Comparison of ENCODE assay signal across 7 cellular contexts in the genomic region with DNA sequence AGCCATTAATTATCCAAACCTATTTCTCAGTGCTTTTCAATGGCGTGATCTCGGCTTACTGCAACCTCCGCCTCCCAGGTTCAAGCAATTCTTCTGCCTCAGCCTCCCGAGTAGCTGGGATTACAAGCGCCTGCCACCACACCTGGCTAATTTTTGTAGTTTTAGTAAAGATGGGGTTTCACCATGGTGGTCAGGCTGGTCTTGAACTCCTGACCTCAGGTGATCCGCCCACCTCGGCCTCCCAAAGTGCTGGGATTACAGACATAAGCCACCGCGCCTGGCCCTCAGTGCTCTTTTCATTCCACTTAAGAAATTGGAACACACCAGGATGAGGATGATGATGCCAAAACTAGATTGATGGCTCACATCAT. TPM values are rescaled to one million over a fixed set of nuclear protein-coding genes. Genes with fewer than 3 reads are reported as not detected.
A peak's percentile ranks its signal among the peaks of the same experiment; 100 is the strongest.
DNase-seq lines count a peak whose midpoint lies in the region; ATAC-seq and TF ChIP-seq lines count a peak whose summit lies in the region.
"Not testable (repeated sequence)": the region's sequence is repeated elsewhere in the genome, so short reads cannot be mapped to it uniquely, and the experiment has no call there.

No MANE protein-coding gene starts in this region.

- H3K9me2 ChIP-seq in GM23248 (ENCODE audit: insufficient read depth), result not testable (repeated sequence)

- H3F3A ChIP-seq in GM23248 (ENCODE audit: insufficient read depth), result not testable (repeated sequence)

- H3K9me3 ChIP-seq in GM23248 (ENCODE audit: low read depth); Peyer's patch; heart right ventricle; muscle layer of duodenum (ENCODE audit: control insufficient read depth in 1 of 2, low read length in 2 of 2); skeletal muscle tissue (ENCODE audit: control insufficient read depth in 3 of 3, low read length in 3 of 3): not testable (repeated sequence)

- H3K9ac ChIP-seq in GM23248 (peak overlapping the region; percentile 89), skeletal muscle tissue (ENCODE audit: low read depth in 1 of 3, low read length in 3 of 3) (peak overlapping the region; percentile 48 to 96 (median 89))

- H3K79me2 ChIP-seq in GM23248 (ENCODE audit: insufficient read depth), result not testable (repeated sequence)

- peak overlapping the region; percentile 63 for H3K4me3 ChIP-seq in GM23248
- H3K4me3 ChIP-seq in Peyer's patch, result peak overlapping the region; percentile 31 to 51 (median 40)
- peak overlapping the region in 9 of 10 donors; percentile 28 to 58 (median 49) for H3K4me3 ChIP-seq in heart right ventricle
- H3K4me3 ChIP-seq in muscle layer of duodenum (ENCODE audit: low read depth in 1 of 2, low read length in 2 of 2), result peak overlapping the region; percentile 34 to 74
- H3K4me3 ChIP-seq in skeletal muscle tissue (ENCODE audit: low read length in 3 of 3), result peak overlapping the region; percentile 23 to 77 (median 71)

- not testable (repeated sequence) for TF ChIP-seq CTCF in Peyer's patch (IDR thresholded peaks at IDR 0.05); heart right ventricle (IDR thresholded peaks at IDR 0.05)

- H3K9me3 Mint-ChIP-seq in activated T-helper 17 cell treated with anti-CD3 and anti-CD28 coated beads, Interleukin-2, amount 50 U/mL, for 72 hours, result not testable (repeated sequence)

- H3K4me1 Mint-ChIP-seq in activated T-helper 17 cell treated with anti-CD3 and anti-CD28 coated beads, Interleukin-2, amount 50 U/mL, for 72 hours, result peaks cover 14% of the 10 kb centered on the region

- H3K4me2 ChIP-seq in GM23248 (ENCODE audit: unreplicated experiment), result peak overlapping the region; percentile 77

- H4K20me1 ChIP-seq in GM23248 (ENCODE audit: insufficient read depth), result not testable (repeated sequence)

- peak overlapping the region; percentile 75 for H3K4me3 Mint-ChIP-seq in activated T-helper 17 cell treated with anti-CD3 and anti-CD28 coated beads, Interleukin-2, amount 50 U/mL, for 72 hours

- TF ChIP-seq POLR2A in Peyer's patch (IDR thresholded peaks at IDR 0.05), result not testable (repeated sequence)

- H3K27me3 Mint-ChIP-seq in activated T-helper 17 cell treated with anti-CD3 and anti-CD28 coated beads, Interleukin-2, amount 50 U/mL, for 72 hours, result not testable (repeated sequence)

- not testable (repeated sequence) for ATAC-seq in activated T-helper 17 cell treated with anti-CD3 and anti-CD28 coated beads, Interleukin-2, amount 50 U/mL, for 72 hours (replicated peaks)
- peak in 1 of 8 donors; percentile 8 for ATAC-seq in heart right ventricle

- not testable (repeated sequence) for H3K27me3 ChIP-seq in GM23248 (replicated peaks; ENCODE audit: insufficient read depth); Peyer's patch; heart right ventricle; muscle layer of duodenum (ENCODE audit: low read depth, low read length); skeletal muscle tissue (ENCODE audit: control insufficient read depth in 3 of 3, insufficient read depth in 3 of 3, low read length in 3 of 3)

- H2AFZ ChIP-seq in GM23248, result peak overlapping the region; percentile 81

- in situ Hi-C loops in GM23248 (cut with MboI), result not testable (repeated sequence)

- H3K36me3 Mint-ChIP-seq in activated T-helper 17 cell treated with anti-CD3 and anti-CD28 coated beads, Interleukin-2, amount 50 U/mL, for 72 hours (ENCODE audit: low read depth), result peaks cover 11% of the 10 kb centered on the region

- 60% methylated on average over 9 of the region's 9 CpGs for WGBS in GM23248 (ENCODE audit: low coverage in 1 of 2, low lambda C conversion rate in 2 of 2, missing lambda C conversion rate in 2 of 2), 2 experiments
- WGBS in heart right ventricle, 2 donors, result 39 to 43% methylated on average over 9 of the region's 9 CpGs

- DNase-seq in GM23248, Peyer's patch, heart right ventricle: not testable (repeated sequence)

- H3K27ac ChIP-seq in GM23248; skeletal muscle tissue (ENCODE audit: low read depth, low read length): not testable (repeated sequence)
- H3K27ac ChIP-seq in Peyer's patch (peak overlapping the region in 2 of 4 donors; percentile 53 to 80), cingulate gyrus (ENCODE audit: low read depth, low read length) (peak overlapping the region; percentile 90), heart right ventricle (peak overlapping the region in 8 of 10 donors; percentile 70 to 93 (median 84)), muscle layer of duodenum (ENCODE audit: low read length) (peak overlapping the region; percentile 92)

- not testable (repeated sequence) for H3K4me1 ChIP-seq in GM23248 (ENCODE audit: insufficient read depth); Peyer's patch; muscle layer of duodenum (ENCODE audit: control insufficient read depth in 1 of 2, insufficient read depth in 2 of 2, low read length in 2 of 2); skeletal muscle tissue (ENCODE audit: control insufficient read depth in 3 of 3, insufficient read depth in 3 of 3, low read length in 3 of 3)
- peaks cover 0 to 15% (median 3%) of the 10 kb centered on the region in 9 donors for H3K4me1 ChIP-seq in heart right ventricle

- H3K27ac Mint-ChIP-seq in activated T-helper 17 cell treated with anti-CD3 and anti-CD28 coated beads, Interleukin-2, amount 50 U/mL, for 72 hours, result peak overlapping the region; percentile 99

- intact Hi-C loops in heart right ventricle (cut with DNase I), result loop anchor here in 5 of 10 donors (1.0 to 2.0 kb wide), 4 partner anchors 27 to 141 kb away; partner anchors contain the start of genes RAD51C (in 1 of the 5) and TEX14 (in 1 of the 5)

- H3K36me3 ChIP-seq in GM23248 (ENCODE audit: low read depth); Peyer's patch; heart right ventricle; muscle layer of duodenum (ENCODE audit: control insufficient read depth in 1 of 2, insufficient read depth in 2 of 2, low read length in 2 of 2); skeletal muscle tissue (ENCODE audit: control insufficient read depth in 3 of 3, insufficient read depth in 3 of 3, low read length in 3 of 3): not testable (repeated sequence)

RNA-seq across cellular contexts. Expression of gene TEX14, which starts 32.1 kb away (rescaled TPM):
- total RNA-seq in GM23248 (2014; rRNA removed; shearing (Covaris generic)), result not detected in 2 replicates
- polyA plus RNA-seq in GM23248 (2016; fragmentation: Nextera tagmentation; extraction: Ambion mirVana) (0.15 TPM in 1 of 2 replicates, not detected in the other), heart right ventricle (under 1 TPM; 0.07 to 0.88 TPM)
- total RNA-seq in Peyer's patch (under 1 TPM in 1 of 4 donors, not detected in 3; 0.13 TPM), heart right ventricle (under 1 TPM in 6 of 10 donors, not detected in 4; 0.05 to 0.19 (median 0.14) TPM), skeletal muscle tissue (under 0.01 TPM)
- under 1 TPM; 0.30 to 0.32 TPM for total RNA-seq in activated T-helper 17 cell treated with anti-CD3 and anti-CD28 coated beads, Interleukin-2, amount 50 U/mL, for 72 hours

RNA-seq across cellular contexts. Expression of gene RAD51C, which starts 32.7 kb away (rescaled TPM):
- 17.2 and 23.4 TPM in 2 replicates for total RNA-seq in GM23248 (2014; rRNA removed; shearing (Covaris generic))
- 40.2 and 45.8 TPM in 2 replicates for polyA plus RNA-seq in GM23248 (2016; fragmentation: Nextera tagmentation; extraction: Ambion mirVana)
- total RNA-seq in Peyer's patch, result 10 to 100 TPM in 1 of 4 donors, 1 to 10 TPM in 3; 4.0 to 41.3 (median 8.3) TPM
- total RNA-seq in activated T-helper 17 cell treated with anti-CD3 and anti-CD28 coated beads, Interleukin-2, amount 50 U/mL, for 72 hours, result 100 to 1,000 TPM in 1 of 2 donors, 10 to 100 TPM in 1; 75.3 to 112 TPM
- total RNA-seq in heart right ventricle, result 10 to 100 TPM; 33.2 to 40.7 (median 37.6) TPM
- 10 to 100 TPM; 19.4 to 33.1 TPM for polyA plus RNA-seq in heart right ventricle
- 26.6 TPM for total RNA-seq in skeletal muscle tissue
